8 cellular contexts compared by ENCODE assay signal in the genomic region with DNA sequence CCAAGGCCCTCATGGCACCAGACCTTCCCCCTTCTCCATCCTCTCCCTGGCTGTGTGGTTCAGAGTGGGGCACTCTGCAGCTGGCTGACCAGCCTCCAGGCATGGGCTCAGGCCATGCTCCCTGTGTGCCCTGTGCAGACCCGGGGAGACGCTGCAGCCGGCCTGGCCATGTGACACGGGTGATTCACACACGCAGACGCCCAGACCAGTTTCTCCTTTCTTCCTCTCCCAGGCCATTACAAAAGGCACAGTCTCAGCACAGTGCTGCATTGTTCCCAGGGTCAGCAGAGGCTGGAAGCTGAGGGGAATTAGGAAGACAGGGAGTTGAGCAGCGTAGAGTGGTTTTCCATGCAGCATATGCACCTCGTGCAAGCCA.
DNase-seq lines count a peak whose midpoint lies in the region; ATAC-seq and TF ChIP-seq lines count a peak whose summit lies in the region.
"Had no signal": no experiment of that assay in that cellular context is flagged by ENCODE, and none has a peak within 500 bp of the region (broad histone marks: within the 10 kb centered on the region; RNA-seq: fewer than 3 reads in every experiment).

No MANE protein-coding gene starts in this region.

- no peak overlapping the region for H3K27ac ChIP-seq in RWPE2 (ENCODE audit: poor library complexity, severe bottlenecking)
- H3K27ac ChIP-seq in muscle layer of colon (ENCODE audit: low read depth, low read length) = peak overlapping the region; percentile 49

- no peak overlapping the region for H3K4me3 ChIP-seq in RWPE2 (ENCODE audit: severe bottlenecking)
- H3K4me3 ChIP-seq in fibroblast of pulmonary artery (replicated peaks; ENCODE audit: low read depth, low read length) = no peak overlapping the region
- H3K4me3 ChIP-seq in muscle layer of colon (ENCODE audit: low read depth in 1 of 2, low read length in 2 of 2) = no peak overlapping the region

- no peak for DNase-seq in RWPE2 (ENCODE audit: low spot score)
- DNase-seq in fibroblast of pulmonary artery (ENCODE audit: low read depth) = peak; percentile 66
- DNase-seq in ureter (ENCODE audit: low spot score) = peak; percentile 56
- DNase-seq in NCI-H2171 treated with DMSO at 0.1 percent for 48 hours (lab: John Stamatoyannopoulos, UW) = no peak
- DNase-seq: activated CD4-positive, alpha-beta memory T cell treated with anti-CD3 and anti-CD28 coated beads for 36 hours had no signal

- no peaks in the 10 kb centered on the region for H3K27me3 ChIP-seq in RWPE2 (ENCODE audit: insufficient read depth, poor library complexity, severe bottlenecking)
- H3K27me3 ChIP-seq in muscle layer of colon (ENCODE audit: control insufficient read depth in 1 of 2, insufficient read depth in 2 of 2, low read length in 2 of 2) = no peaks in the 10 kb centered on the region

- H3K9ac ChIP-seq in muscle layer of colon (ENCODE audit: low read length) = no peak overlapping the region

- TF ChIP-seq CTCF in RWPE2 (IDR thresholded peaks at IDR 0.05; ENCODE audit: poor library complexity, severe bottlenecking) = no peak
- TF ChIP-seq CTCF in fibroblast of pulmonary artery (IDR thresholded peaks at IDR 0.05; ENCODE audit: low read length, missing control alignments) = no peak

- no peaks in the 10 kb centered on the region for H3K36me3 ChIP-seq in RWPE2 (ENCODE audit: low read depth)
- no peaks in the 10 kb centered on the region for H3K36me3 ChIP-seq in muscle layer of colon (ENCODE audit: insufficient read depth, low read length)

- no peaks in the 10 kb centered on the region for H3K9me3 ChIP-seq in RWPE2 (ENCODE audit: severe bottlenecking)
- no peaks in the 10 kb centered on the region for H3K9me3 ChIP-seq in muscle layer of colon (ENCODE audit: low read length)

- H3K4me1 ChIP-seq in RWPE2 (ENCODE audit: insufficient read depth, poor library complexity, severe bottlenecking) (no peaks in the 10 kb centered on the region), muscle layer of colon (ENCODE audit: insufficient read depth, low read length) (peaks cover 24% of the 10 kb centered on the region)

- ATAC-seq in RWPE2 (ENCODE audit: low read depth) (peak; percentile 45; the same call in 1 of the 3 replicates), HG02852 (IDR thresholded peaks at IDR 0.05; ENCODE audit: unreplicated experiment) (no peak), GM21423 (IDR thresholded peaks at IDR 0.05; ENCODE audit: unreplicated experiment) (no peak)

Comparison
In these comparisons a context has a peak if more than half of its experiments do, and no peak if none do; other contexts are left out.
1. DNase-seq: peak in fibroblast of pulmonary artery (single experiment) and ureter (single experiment); none in RWPE2 (single experiment) and NCI-H2171 treated with DMSO at 0.1 percent for 48 hours (single experiment).